ENCODE assay signal across 1 cellular context in genomic region chr16:19167710-19168172, GRCh38.
TF ChIP-seq lines count a peak whose summit lies in the region.

No MANE protein-coding gene starts in this region.

TF ChIP-seq in GM23338, 12 proteins besides CTCF, POLR2A, EP300 and RAD21 (continued from another document):
- TF ChIP-seq, protein P1, sequence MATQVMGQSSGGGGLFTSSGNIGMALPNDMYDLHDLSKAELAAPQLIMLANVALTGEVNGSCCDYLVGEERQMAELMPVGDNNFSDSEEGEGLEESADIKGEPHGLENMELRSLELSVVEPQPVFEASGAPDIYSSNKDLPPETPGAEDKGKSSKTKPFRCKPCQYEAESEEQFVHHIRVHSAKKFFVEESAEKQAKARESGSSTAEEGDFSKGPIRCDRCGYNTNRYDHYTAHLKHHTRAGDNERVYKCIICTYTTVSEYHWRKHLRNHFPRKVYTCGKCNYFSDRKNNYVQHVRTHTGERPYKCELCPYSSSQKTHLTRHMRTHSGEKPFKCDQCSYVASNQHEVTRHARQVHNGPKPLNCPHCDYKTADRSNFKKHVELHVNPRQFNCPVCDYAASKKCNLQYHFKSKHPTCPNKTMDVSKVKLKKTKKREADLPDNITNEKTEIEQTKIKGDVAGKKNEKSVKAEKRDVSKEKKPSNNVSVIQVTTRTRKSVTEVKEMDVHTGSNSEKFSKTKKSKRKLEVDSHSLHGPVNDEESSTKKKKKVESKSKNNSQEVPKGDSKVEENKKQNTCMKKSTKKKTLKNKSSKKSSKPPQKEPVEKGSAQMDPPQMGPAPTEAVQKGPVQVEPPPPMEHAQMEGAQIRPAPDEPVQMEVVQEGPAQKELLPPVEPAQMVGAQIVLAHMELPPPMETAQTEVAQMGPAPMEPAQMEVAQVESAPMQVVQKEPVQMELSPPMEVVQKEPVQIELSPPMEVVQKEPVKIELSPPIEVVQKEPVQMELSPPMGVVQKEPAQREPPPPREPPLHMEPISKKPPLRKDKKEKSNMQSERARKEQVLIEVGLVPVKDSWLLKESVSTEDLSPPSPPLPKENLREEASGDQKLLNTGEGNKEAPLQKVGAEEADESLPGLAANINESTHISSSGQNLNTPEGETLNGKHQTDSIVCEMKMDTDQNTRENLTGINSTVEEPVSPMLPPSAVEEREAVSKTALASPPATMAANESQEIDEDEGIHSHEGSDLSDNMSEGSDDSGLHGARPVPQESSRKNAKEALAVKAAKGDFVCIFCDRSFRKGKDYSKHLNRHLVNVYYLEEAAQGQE (IDR thresholded peaks at IDR 0.05; ENCODE audit: unreplicated experiment), result no peak
- TF ChIP-seq CREB1 (CRISPR knock-in tag; IDR thresholded peaks at IDR 0.05; ENCODE audit: low read depth), result no peak
